In the genomic region with DNA sequence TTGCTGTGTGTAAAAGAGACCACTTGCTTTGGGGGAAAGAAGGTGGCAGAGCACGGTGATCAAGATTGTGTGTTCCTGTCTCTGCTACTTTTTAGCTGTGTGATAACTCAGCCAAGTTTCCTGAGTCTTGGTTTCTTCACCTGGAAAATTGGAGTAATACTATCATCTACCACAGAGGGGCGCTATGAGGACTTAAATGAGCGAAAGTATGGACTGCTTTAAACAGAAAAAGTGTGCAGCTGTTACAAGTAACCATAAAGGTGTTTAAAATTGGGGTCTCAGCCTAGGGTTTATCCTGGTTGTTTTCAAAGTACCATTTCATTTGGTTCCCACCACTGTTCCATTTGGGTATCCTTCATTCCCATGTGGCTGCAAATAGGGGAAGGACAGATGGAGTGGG, we compare ENCODE assay signal across 11 cellular contexts.
DNase-seq lines count a peak whose midpoint lies in the region; FAIRE-seq and TF ChIP-seq lines count a peak whose summit lies in the region.
"Had no signal": no experiment of that assay in that cellular context is flagged by ENCODE, and none has a peak within 500 bp of the region (broad histone marks: within the 10 kb centered on the region; RNA-seq: fewer than 3 reads in every experiment).

No MANE protein-coding gene starts in this region.

- H3K36me3 ChIP-seq in OCI-LY1 (ENCODE audit: insufficient read depth, low read length) = no peaks in the 10 kb centered on the region
- H3K36me3 ChIP-seq in colonic mucosa = no peaks in the 10 kb centered on the region

- no peaks in the 10 kb centered on the region for H3K27me3 ChIP-seq in OCI-LY1 (ENCODE audit: insufficient read depth, low read length)
- no peaks in the 10 kb centered on the region for H3K27me3 ChIP-seq in colonic mucosa

- peak; percentile 3 for FAIRE-seq in G401.6 (lab: Jason Lieb, UNC)

- no peak overlapping the region for H3K4me3 ChIP-seq in OCI-LY1 (ENCODE audit: low read depth, low read length, poor library complexity, severe bottlenecking)
- no peak overlapping the region for H3K4me3 ChIP-seq in colonic mucosa

- H3K9ac ChIP-seq in OCI-LY1 (ENCODE audit: low read length) (no peak overlapping the region), colonic mucosa (ENCODE audit: low read depth in 2 of 2, low read length in 2 of 2) (no peak overlapping the region)

- no peaks in the 10 kb centered on the region for H4K20me1 ChIP-seq in OCI-LY1 (ENCODE audit: insufficient read depth, low read length)

- no peaks in the 10 kb centered on the region for H3K9me2 ChIP-seq in OCI-LY1 (ENCODE audit: low read depth, low read length)

- H3K27ac ChIP-seq in 22Rv1 = no peak overlapping the region
- no peak overlapping the region for H3K27ac ChIP-seq in OCI-LY1 (ENCODE audit: low read depth, low read length, poor library complexity, severe bottlenecking)
- H3K27ac ChIP-seq in colonic mucosa = no peak overlapping the region

- H3K4me2 ChIP-seq in OCI-LY1 (ENCODE audit: low read length) = no peak overlapping the region

- DNase-seq in fibroblast of peridontal ligament (ENCODE audit: extremely low read depth) (peak; percentile 10), colonic mucosa (no peak), medulla oblongata (ENCODE audit: extremely low spot score) (no peak), NCI-H2171 (lab: John Stamatoyannopoulos, UW) (no peak)
- DNase-seq in stimulated activated CD4-positive, alpha-beta T cell treated with anti-CD3 and anti-CD28 coated beads, Interleukin-4, amount 100 ng/mL, for 1 hour = no peak
- DNase-seq: NCI-H2227 treated with DMSO at 0.1 percent for 48 hours; occipital lobe; stimulated activated naive CD4-positive, alpha-beta T cell treated with Interleukin-2 at 50 U/mL for 16 hours had no signal

- H3K9me3 ChIP-seq in OCI-LY1 (ENCODE audit: low read length) = no peaks in the 10 kb centered on the region
- no peaks in the 10 kb centered on the region for H3K9me3 ChIP-seq in colonic mucosa

- H2AFZ ChIP-seq in OCI-LY1 (ENCODE audit: low read length) = no peak overlapping the region

- intact Hi-C loops in colonic mucosa (cut with DNase I) = no loop called here

- H3F3A ChIP-seq in OCI-LY1 (ENCODE audit: insufficient read depth, low read length) = no peaks in the 10 kb centered on the region

- TF ChIP-seq CTCF in 22Rv1 (IDR thresholded peaks at IDR 0.05) = peak; percentile 77
- TF ChIP-seq CTCF in OCI-LY1 (IDR thresholded peaks at IDR 0.05; ENCODE audit: low read length) = peak; percentile 43; the same call in 1 of the 2 replicates
- TF ChIP-seq CTCF in colonic mucosa (IDR thresholded peaks at IDR 0.05) = no peak

- H3K4me1 ChIP-seq in OCI-LY1 (ENCODE audit: insufficient read depth, low read length, severe bottlenecking) (no peaks in the 10 kb centered on the region), colonic mucosa (no peaks in the 10 kb centered on the region)

- H3K79me2 ChIP-seq in OCI-LY1 (ENCODE audit: insufficient read depth, low read length) = no peaks in the 10 kb centered on the region
